8 cellular contexts compared by ENCODE assay signal in genomic region chr13:34943675-34944634, GRCh38. TPM values are rescaled to one million over a fixed set of nuclear protein-coding genes. Genes with fewer than 3 reads are reported as not detected.
DNase-seq lines count a peak whose midpoint lies in the region; ATAC-seq and TF ChIP-seq lines count a peak whose summit lies in the region.

No MANE protein-coding gene starts in this region.

- in situ Hi-C loops in KBM-7 (cut with MboI; ENCODE audit: low pct_unique_long_range_greater_than_20kb, low sequenced_read_pairs): no loop called here

- H2BK12ac ChIP-seq in trophoblast cell (ENCODE audit: low read length): no peak overlapping the region

- peaks cover 2% of the 10 kb centered on the region for H3K9me3 ChIP-seq in trophoblast cell (ENCODE audit: insufficient read depth, low read depth, low read length)

- peak overlapping the region in 46 of 59 donors; percentile 31 to 95 (median 86) for H3K27ac ChIP-seq in dorsolateral prefrontal cortex
- no peak overlapping the region for H3K27ac ChIP-seq in trophoblast cell (ENCODE audit: low read depth, low read length)

- DNase-seq in GM06990 (ENCODE audit: extremely low read depth, insufficient read length) (peak; percentile 40), KBM-7 (peak; percentile 13), dorsolateral prefrontal cortex (no peak), trophoblast cell (no peak), AG20443 (ENCODE audit: low spot score) (no peak), omental fat pad (ENCODE audit: low spot score) (no peak)
- DNase-seq in stimulated activated CD8-positive, alpha-beta memory T cell treated with anti-CD3 and anti-CD28 coated beads, Interleukin-4, amount 100 ng/mL, for 48 hours: no peak

- no peak overlapping the region for H3K18ac ChIP-seq in trophoblast cell (ENCODE audit: low read length)

- no peak overlapping the region for H3K4ac ChIP-seq in trophoblast cell (ENCODE audit: low read depth, low read length)

- H3K4me3 ChIP-seq in GM06990 (replicated peaks; ENCODE audit: low read depth, low read length) (peak overlapping the region; percentile 85), dorsolateral prefrontal cortex (peak overlapping the region; percentile 63 to 95 (median 86)), trophoblast cell (ENCODE audit: low read depth, low read length) (no peak overlapping the region)

- H3K27me3 ChIP-seq in GM06990 (replicated peaks; ENCODE audit: control insufficient read depth, insufficient read depth, low read length) (no peaks in the 10 kb centered on the region), dorsolateral prefrontal cortex (no peaks in the 10 kb centered on the region), trophoblast cell (ENCODE audit: insufficient read depth, low read length) (peaks cover 16% of the 10 kb centered on the region)

- no peak overlapping the region for H2AK5ac ChIP-seq in trophoblast cell (ENCODE audit: low read length)

- no peak overlapping the region for H3K9ac ChIP-seq in trophoblast cell (ENCODE audit: low read length)

- no peak overlapping the region for H2BK5ac ChIP-seq in trophoblast cell (ENCODE audit: low read depth, low read length, poor library complexity)

- no peak overlapping the region for H3K14ac ChIP-seq in trophoblast cell (ENCODE audit: low read length)

- intact Hi-C loops in dorsolateral prefrontal cortex (cut with DNase I): loop anchor here (5.0 kb wide), 2 partner anchors 213 to 272 kb away; no protein-coding TSS in a partner anchor

- no peaks in the 10 kb centered on the region for H3K79me2 ChIP-seq in trophoblast cell (ENCODE audit: control insufficient read depth, insufficient read depth, low read length, poor library complexity)

- no peak overlapping the region for H4K8ac ChIP-seq in trophoblast cell (ENCODE audit: low read depth, low read length)

- H3K4me1 ChIP-seq in trophoblast cell (ENCODE audit: control insufficient read depth in 1 of 2, insufficient read depth in 2 of 2, low read length in 2 of 2): peaks cover 4 to 12% of the 10 kb centered on the region in 2 experiments

- no peak overlapping the region for H4K91ac ChIP-seq in trophoblast cell (ENCODE audit: low read depth, low read length)

- H3K4me2 ChIP-seq in trophoblast cell (ENCODE audit: low read length): peak overlapping the region; percentile 65

- H2AFZ ChIP-seq in trophoblast cell (ENCODE audit: insufficient read depth, low read length, poor library complexity): no peak overlapping the region

- no peak overlapping the region for H3K23ac ChIP-seq in trophoblast cell (ENCODE audit: low read length)

- no peaks in the 10 kb centered on the region for H3K79me1 ChIP-seq in trophoblast cell (ENCODE audit: low read length)

- H2BK120ac ChIP-seq in trophoblast cell (ENCODE audit: insufficient read depth, low read length, poor library complexity): no peak overlapping the region

- TF ChIP-seq CTCF in GM06990 (IDR thresholded peaks at IDR 0.05; ENCODE audit: insufficient read depth, low read length, poor library complexity, severe bottlenecking) (no peak), dorsolateral prefrontal cortex (IDR thresholded peaks at IDR 0.05 in 54 of 56, conservative IDR thresholded peaks at IDR 0.05 in 2 of 56; ENCODE audit: low read depth in 1 of 56, partially characterized antibody in 56 of 56) (no peak), omental fat pad (IDR thresholded peaks at IDR 0.05) (no peak)

- no peaks in the 10 kb centered on the region for H3K36me3 ChIP-seq in GM06990 (ENCODE audit: control insufficient read depth, insufficient read depth, low read length)
- no peaks in the 10 kb centered on the region for H3K36me3 ChIP-seq in trophoblast cell (ENCODE audit: control insufficient read depth in 1 of 2, insufficient read depth in 2 of 2, low read length in 2 of 2)

- ATAC-seq in HG03571 (IDR thresholded peaks at IDR 0.05; ENCODE audit: unreplicated experiment) (no peak), omental fat pad (ENCODE audit: low FRiP score) (no peak)

- no peak overlapping the region for H4K12ac ChIP-seq in trophoblast cell (ENCODE audit: low read depth, low read length)

- no CpG with 5 or more reads among the region's 7 CpGs for WGBS in trophoblast cell (ENCODE audit: extremely low coverage, insufficient coverage, insufficient read length)

RNA-seq across cellular contexts. Expression of gene NBEA, which starts 1.9 kb away (rescaled TPM):
- total RNA-seq in dorsolateral prefrontal cortex (100 to 1,000 TPM in 17 of 120 experiments, 10 to 100 TPM in 103; 41.1 to 110 (median 86.2) TPM), omental fat pad (10 to 100 TPM in 1 of 4 donors, 1 to 10 TPM in 3; 4.3 to 10.7 (median 6.1) TPM)
- 0.43 and 0.49 TPM in 2 replicates for polyA plus RNA-seq in trophoblast cell (2013)

Comparison
In these comparisons a context has a peak if more than half of its experiments do, and no peak if none do; other contexts are left out.
1. DNase-seq: peak in GM06990 (single experiment) and KBM-7 (single experiment); none in dorsolateral prefrontal cortex (0 of 10), trophoblast cell (0 of 2), AG20443 (single experiment), omental fat pad (single experiment) and stimulated activated CD8-positive, alpha-beta memory T cell treated with anti-CD3 and anti-CD28 coated beads, Interleukin-4, amount 100 ng/mL, for 48 hours (single experiment).